Comparison of ENCODE assay signal across 23 cellular contexts in genomic region chr10:29676732-29677131, GRCh38.
"Had no signal": no experiment of that assay in that cellular context is flagged by ENCODE, and none has a peak within 500 bp of the region (broad histone marks: within the 10 kb centered on the region; RNA-seq: fewer than 3 reads in every experiment).

No MANE protein-coding gene starts in this region.

- H3K9ac ChIP-seq: parathyroid adenoma had no signal

- H3K27me3 ChIP-seq: foreskin keratinocyte, gastroesophageal sphincter, heart right ventricle, left lung, right atrium auricular region, suprapubic skin, upper lobe of left lung had no signal

- H3K4me3 ChIP-seq: coronary artery, gastroesophageal sphincter, heart right ventricle, left lung, right atrium auricular region, skin epidermis, suprapubic skin, upper lobe of left lung had no signal

- H2AFZ ChIP-seq: parathyroid adenoma had no signal

- H3K4me1 ChIP-seq: foreskin keratinocyte had no signal

- H3K36me3 ChIP-seq: right atrium auricular region had no signal

- H3K27me3 Mint-ChIP-seq: effector memory CD8-positive, alpha-beta T cell; natural killer cell treated with Interleukin-12 subunit alpha and Interleukin-12 subunit beta and Interleukin-15 and Interleukin-18, amount 100 ng/mL, for 72 hours; progenitor cell of endocrine pancreas; stimulated activated naive B cell treated with anti-CD40 and anti-IgM and Interleukin-4, amounts not matched to agents 10 μg/mL and 1 μg/mL and 100 μg/mL, for 72 hours; stimulated activated naive CD8-positive, alpha-beta T cell treated with anti-CD3 and anti-CD28 coated beads, Interleukin-15, Interleukin-2, amounts not matched to agents 100 ng/mL and 50 ng/mL, for 24 hours had no signal

- H3K27ac Mint-ChIP-seq: effector memory CD8-positive, alpha-beta T cell; mesothelial cell of epicardium; progenitor cell of endocrine pancreas; stimulated activated naive B cell treated with anti-CD40 and anti-IgM and Interleukin-4, amounts not matched to agents 10 μg/mL and 1 μg/mL and 100 μg/mL, for 72 hours; stimulated activated naive CD8-positive, alpha-beta T cell treated with anti-CD3 and anti-CD28 coated beads, Interleukin-15, Interleukin-2, amounts not matched to agents 100 ng/mL and 50 ng/mL, for 24 hours had no signal

- ATAC-seq: effector memory CD8-positive, alpha-beta T cell; foreskin keratinocyte; gastroesophageal sphincter; heart right ventricle; left cardiac atrium; left lung; natural killer cell treated with Interleukin-12 subunit alpha and Interleukin-12 subunit beta and Interleukin-15 and Interleukin-18, amount 100 ng/mL, for 72 hours; sciatic nerve; stimulated activated naive B cell treated with anti-CD40 and anti-IgM and Interleukin-4, amounts not matched to agents 10 μg/mL and 1 μg/mL and 100 μg/mL, for 72 hours had no signal

- H3K4me1 Mint-ChIP-seq: neural crest cell had no signal

- DNase-seq: effector memory CD8-positive, alpha-beta T cell; foreskin keratinocyte; heart right ventricle; hippocampal formation; left cardiac atrium; left lung; mesenchymal stem cell; stimulated activated CD4-positive, alpha-beta T cell treated with anti-CD3 and anti-CD28 coated beads, Interleukin-15, amount 100 ng/mL, for 24 hours; stimulated activated CD4-positive, alpha-beta T cell treated with anti-CD3 and anti-CD28 coated beads, Interleukin-2, amount 100 ng/mL, for 48 hours; stimulated activated naive B cell treated with anti-CD40 and anti-IgM and Interleukin-4, amounts not matched to agents 10 μg/mL and 1 μg/mL and 100 μg/mL, for 72 hours; upper lobe of left lung had no signal

- H3K4me3 Mint-ChIP-seq: effector memory CD8-positive, alpha-beta T cell; mesothelial cell of epicardium; natural killer cell treated with Interleukin-12 subunit alpha and Interleukin-12 subunit beta and Interleukin-15 and Interleukin-18, amount 100 ng/mL, for 72 hours; neural crest cell; stimulated activated naive B cell treated with anti-CD40 and anti-IgM and Interleukin-4, amounts not matched to agents 10 μg/mL and 1 μg/mL and 100 μg/mL, for 72 hours; stimulated activated naive CD8-positive, alpha-beta T cell treated with anti-CD3 and anti-CD28 coated beads, Interleukin-15, Interleukin-2, amounts not matched to agents 100 ng/mL and 50 ng/mL, for 24 hours had no signal

- H3K27ac ChIP-seq: coronary artery, foreskin keratinocyte, gastroesophageal sphincter, heart right ventricle, left lung, parathyroid adenoma, right atrium auricular region, skin epidermis, suprapubic skin, upper lobe of left lung had no signal

- H3K9me3 ChIP-seq: gastroesophageal sphincter, right atrium auricular region, suprapubic skin had no signal
